8 cellular contexts compared by ENCODE assay signal in genomic region chr17:68457168-68457538, GRCh38. TPM values are rescaled to one million over a fixed set of nuclear protein-coding genes. Genes with fewer than 3 reads are reported as not detected.
DNase-seq lines count a peak whose midpoint lies in the region; ATAC-seq lines count a peak whose summit lies in the region.

Gene WIPI1, minus strand, starts transcription at chr17:68457496. Its CDS starts 75 bp downstream, at chr17:68457421.

- ATAC-seq in GM21381 (IDR thresholded peaks at IDR 0.05; ENCODE audit: unreplicated experiment) (peak; percentile 28), HG03575 (IDR thresholded peaks at IDR 0.05; ENCODE audit: extremely low read depth, insufficient number of reproducible peaks, low FRiP score, unreplicated experiment) (peak; percentile 10)

- H3K36me3 ChIP-seq in adipocyte (ENCODE audit: control insufficient read depth, insufficient read depth, low read length, severe bottlenecking) (peaks cover under 1% of the 10 kb centered on the region), iPS-18a (ENCODE audit: control insufficient read depth, low read depth, low read length) (no peaks in the 10 kb centered on the region)

- H3K9me3 ChIP-seq in adipocyte (ENCODE audit: control insufficient read depth, low read length) (no peaks in the 10 kb centered on the region), iPS-18a (ENCODE audit: control insufficient read depth, low read depth, low read length) (no peaks in the 10 kb centered on the region)

- H3K27me3 ChIP-seq in adipocyte (replicated peaks; ENCODE audit: control insufficient read depth, insufficient read depth, low read length) (no peaks in the 10 kb centered on the region), iPS-18a (ENCODE audit: control insufficient read depth, insufficient read depth, low read length) (peaks cover 15% of the 10 kb centered on the region)

- peak within 1 kb of the TSS; percentile 90 for H3K9ac ChIP-seq in adipocyte (ENCODE audit: low read length)
- peak within 1 kb of the TSS; percentile 43 for H3K9ac ChIP-seq in iPS-18a (ENCODE audit: low read length)

- in situ Hi-C loops in G401 (cut with HindIII; ENCODE audit: low sequenced_read_pairs) = no loop called here

- H3K4me3 ChIP-seq in adipocyte (ENCODE audit: low read length) = peak within 1 kb of the TSS; percentile 84
- peak within 1 kb of the TSS; percentile 81 for H3K4me3 ChIP-seq in iPS-18a (ENCODE audit: low read length)
- peak within 1 kb of the TSS; percentile 60 to 90 (median 74) for H3K4me3 ChIP-seq in skin epidermis

- H3K27ac ChIP-seq in iPS-18a (ENCODE audit: low read length) = no peak within 1 kb of the TSS
- H3K27ac ChIP-seq in skin epidermis = peak within 1 kb of the TSS; percentile 66 to 98 (median 89)

- H3K4me1 ChIP-seq in adipocyte (ENCODE audit: control insufficient read depth, insufficient read depth, low read length) (peaks cover 62% of the 10 kb centered on the region), iPS-18a (ENCODE audit: control insufficient read depth, low read depth, low read length) (peaks cover 30% of the 10 kb centered on the region)

- no peak for DNase-seq in G401 (ENCODE audit: low spot score)
- no peak for DNase-seq in adipocyte (ENCODE audit: low read depth)
- DNase-seq in HCEC 1CT = no peak
- DNase-seq in SW480 (ENCODE audit: low spot score) = no peak

RNA-seq across cellular contexts. Expression of gene WIPI1, which starts in this region (rescaled TPM):
- 19.4 and 35.3 TPM in 2 replicates for total RNA-seq in G401 (2014; rRNA removed; shearing (Covaris generic))
